Comparison of ENCODE assay signal across 6 cellular contexts in genomic region chr16:89421300-89421699, GRCh38.
DNase-seq lines count a peak whose midpoint lies in the region; ATAC-seq, FAIRE-seq and TF ChIP-seq lines count a peak whose summit lies in the region.
"Not testable (repeated sequence)": the region's sequence is repeated elsewhere in the genome, so short reads cannot be mapped to it uniquely, and the experiment has no call there.

No MANE protein-coding gene starts in this region.

- peaks cover 100% of the 10 kb centered on the region for H4K20me1 ChIP-seq in BLaER1
- H4K20me1 ChIP-seq in K562 (replicated peaks; ENCODE audit: control insufficient read depth, insufficient read depth, low read length): peaks cover 81% of the 10 kb centered on the region
- peaks cover 90% of the 10 kb centered on the region for H4K20me1 ChIP-seq in osteoblast (ENCODE audit: insufficient read depth, low read length)

- not testable (repeated sequence) for TF ChIP-seq EP300 in K562 (IDR thresholded peaks at IDR 0.05; ENCODE audit: low read length)

- H3K9me3 Mint-ChIP-seq in Calu3 (ENCODE audit: low read depth, unreplicated experiment); activated T-helper 17 cell treated with anti-CD3 and anti-CD28 coated beads, Interleukin-2, amount 50 U/mL, for 72 hours; stimulated activated effector memory CD8-positive, alpha-beta T cell treated with anti-CD3 and anti-CD28 coated beads, Interleukin-12 subunit alpha, Interleukin-12 subunit beta, amount 100 ng/mL, for 72 hours: not testable (repeated sequence)

- H3K27me3 Mint-ChIP-seq in Calu3 (ENCODE audit: unreplicated experiment); activated T-helper 17 cell treated with anti-CD3 and anti-CD28 coated beads, Interleukin-2, amount 50 U/mL, for 72 hours: not testable (repeated sequence)

- H3K4me3 Mint-ChIP-seq in Calu3 (ENCODE audit: low read depth, unreplicated experiment); activated T-helper 17 cell treated with anti-CD3 and anti-CD28 coated beads, Interleukin-2, amount 50 U/mL, for 72 hours: not testable (repeated sequence)
- H3K4me3 Mint-ChIP-seq in stimulated activated effector memory CD8-positive, alpha-beta T cell treated with anti-CD3 and anti-CD28 coated beads, Interleukin-12 subunit alpha, Interleukin-12 subunit beta, amount 100 ng/mL, for 72 hours: peak overlapping the region; percentile 56

- H3K27ac Mint-ChIP-seq in Calu3 (ENCODE audit: unreplicated experiment): peak overlapping the region; percentile 19
- peak overlapping the region; percentile 87 for H3K27ac Mint-ChIP-seq in activated T-helper 17 cell treated with anti-CD3 and anti-CD28 coated beads, Interleukin-2, amount 50 U/mL, for 72 hours
- not testable (repeated sequence) for H3K27ac Mint-ChIP-seq in stimulated activated effector memory CD8-positive, alpha-beta T cell treated with anti-CD3 and anti-CD28 coated beads, Interleukin-12 subunit alpha, Interleukin-12 subunit beta, amount 100 ng/mL, for 72 hours

- H3K9ac ChIP-seq in BLaER1; K562 (ENCODE audit: insufficient read depth in 1 of 2, low read depth in 2 of 2, low read length in 2 of 2): not testable (repeated sequence)

- BruUV-seq in Calu3 (replicated peaks; lab: Mats Ljungman, UMichigan); K562 (replicated peaks; lab: Mats Ljungman, UMichigan): not testable (repeated sequence)

- peaks cover 63% of the 10 kb centered on the region for H3K36me3 Mint-ChIP-seq in Calu3 (ENCODE audit: insufficient read depth, unreplicated experiment)
- H3K36me3 Mint-ChIP-seq in activated T-helper 17 cell treated with anti-CD3 and anti-CD28 coated beads, Interleukin-2, amount 50 U/mL, for 72 hours (ENCODE audit: low read depth): peaks cover 81% of the 10 kb centered on the region
- H3K36me3 Mint-ChIP-seq in stimulated activated effector memory CD8-positive, alpha-beta T cell treated with anti-CD3 and anti-CD28 coated beads, Interleukin-12 subunit alpha, Interleukin-12 subunit beta, amount 100 ng/mL, for 72 hours: peaks cover 88% of the 10 kb centered on the region

- not testable (repeated sequence) for H3K4me3 ChIP-seq in BLaER1; K562; osteoblast (ENCODE audit: insufficient read depth, low read length)

- intact Hi-C loops in Calu3 (cut with micrococcal nuclease; ENCODE audit: unreplicated experiment); K562 (cut with micrococcal nuclease): not testable (repeated sequence)

- peak overlapping the region; percentile 85; the same call in 1 of the 2 replicates for H3K4me2 ChIP-seq in BLaER1
- not testable (repeated sequence) for H3K4me2 ChIP-seq in K562 (ENCODE audit: insufficient read depth, low read length); osteoblast (ENCODE audit: insufficient read depth, low read length)

- not testable (repeated sequence) for H3K27ac ChIP-seq in BLaER1; K562 (ENCODE audit: extremely low read depth, low read depth, low read length)
- H3K27ac ChIP-seq in osteoblast (ENCODE audit: low read depth, low read length): peak overlapping the region; percentile 98

- H3K4me1 Mint-ChIP-seq in Calu3 (ENCODE audit: low read depth, unreplicated experiment): peaks cover 44% of the 10 kb centered on the region
- H3K4me1 Mint-ChIP-seq in activated T-helper 17 cell treated with anti-CD3 and anti-CD28 coated beads, Interleukin-2, amount 50 U/mL, for 72 hours: peaks cover 59% of the 10 kb centered on the region
- H3K4me1 Mint-ChIP-seq in stimulated activated effector memory CD8-positive, alpha-beta T cell treated with anti-CD3 and anti-CD28 coated beads, Interleukin-12 subunit alpha, Interleukin-12 subunit beta, amount 100 ng/mL, for 72 hours: peaks cover 78% of the 10 kb centered on the region

- not testable (repeated sequence) for H3K9me1 ChIP-seq in K562 (ENCODE audit: control insufficient read depth, insufficient read depth, low read length)

- not testable (repeated sequence) for H3K27me3 ChIP-seq in BLaER1; K562 (ENCODE audit: control insufficient read depth in 2 of 2, insufficient read depth in 2 of 2, low read length in 2 of 2); osteoblast (ENCODE audit: insufficient read depth, low read length)

- H3K9me3 ChIP-seq in BLaER1; K562 (replicated peaks; ENCODE audit: control insufficient read depth, insufficient read depth, low read depth, low read length); osteoblast (ENCODE audit: low read depth, low read length): not testable (repeated sequence)

- not testable (repeated sequence) for TF ChIP-seq RAD21 in K562 (CRISPR knock-in tag; conservative IDR thresholded peaks at IDR 0.05 in 1 of 2, IDR thresholded peaks at IDR 0.05 in 1 of 2)

- TF ChIP-seq POLR2A in K562 (conservative IDR thresholded peaks at IDR 0.05): not testable (repeated sequence)

- H3K4me1 ChIP-seq in BLaER1 (peaks cover 96% of the 10 kb centered on the region), K562 (replicated peaks in 1 of 2; ENCODE audit: control insufficient read depth in 2 of 2, insufficient read depth in 2 of 2, low read length in 2 of 2) (peaks cover 6 to 12% of the 10 kb centered on the region in 2 experiments; a peak in 3 of 5 replicates), osteoblast (ENCODE audit: insufficient read depth, low read length) (peaks cover 35% of the 10 kb centered on the region)

- CTCF ChIA-PET in Calu3 (lab: Charles Lee); K562 (lab: Yijun Ruan, JAX; ENCODE audit: low intra/inter-chr PET ratio): not testable (repeated sequence)

- H3K36me3 ChIP-seq in BLaER1: peaks cover 52% of the 10 kb centered on the region
- H3K36me3 ChIP-seq in K562 (ENCODE audit: control insufficient read depth, insufficient read depth, low read length): peaks cover 63% of the 10 kb centered on the region
- peaks cover 22% of the 10 kb centered on the region for H3K36me3 ChIP-seq in osteoblast (ENCODE audit: insufficient read depth, low read length)

- not testable (repeated sequence) for DNase-seq in Calu3; K562 (ENCODE audit: extremely low read depth in 1 of 4, low spot score in 3 of 4); osteoblast (ENCODE audit: insufficient read length, low spot score, missing footprints); stimulated activated effector memory CD8-positive, alpha-beta T cell treated with anti-CD3 and anti-CD28 coated beads, Interleukin-12 subunit alpha, Interleukin-12 subunit beta, amount 100 ng/mL, for 72 hours (ENCODE audit: low spot score in 2 of 2)

- H2AFZ ChIP-seq in K562 (ENCODE audit: low read depth, low read length); osteoblast (ENCODE audit: low read length): not testable (repeated sequence)

- no CpG with 5 or more reads among the region's 23 CpGs for WGBS in K562 (ENCODE audit: insufficient coverage, low coverage, missing lambda C conversion rate)

- TF ChIP-seq CTCF in Calu3 (IDR thresholded peaks at IDR 0.05; ENCODE audit: unreplicated experiment); K562 (IDR thresholded peaks at IDR 0.05 in 2 of 3, conservative IDR thresholded peaks at IDR 0.05 in 1 of 3; ENCODE audit: insufficient read depth in 2 of 3, low read depth in 1 of 3, low read length in 3 of 3); osteoblast (IDR thresholded peaks at IDR 0.05; ENCODE audit: extremely low read depth, low read depth, low read length): not testable (repeated sequence)

- not testable (repeated sequence) for FAIRE-seq in K562 (lab: Jason Lieb, UNC)

- in situ Hi-C loops in K562 (cut with MboI): not testable (repeated sequence)

- H3K79me2 ChIP-seq in K562 (ENCODE audit: control insufficient read depth, insufficient read depth, low read length): peaks cover 95% of the 10 kb centered on the region
- peaks cover 98% of the 10 kb centered on the region for H3K79me2 ChIP-seq in osteoblast (ENCODE audit: insufficient read depth, low read length)

- not testable (repeated sequence) for ATAC-seq in activated T-helper 17 cell treated with anti-CD3 and anti-CD28 coated beads, Interleukin-2, amount 50 U/mL, for 72 hours (replicated peaks); K562; stimulated activated effector memory CD8-positive, alpha-beta T cell treated with anti-CD3 and anti-CD28 coated beads, Interleukin-12 subunit alpha, Interleukin-12 subunit beta, amount 100 ng/mL, for 72 hours

- POLR2A ChIA-PET in K562 (lab: Yijun Ruan, JAX): interaction anchor here (1.1 to 2.7 kb wide), 2 partner anchors 11 to 44 kb away, joined by 3 to 12 read pairs; no protein-coding TSS in a partner anchor

TF ChIP-seq in K562, 482 proteins besides CTCF, POLR2A, EP300 and RAD21:
- peak; percentile 53 for TF ChIP-seq POLR2G (IDR thresholded peaks at IDR 0.05; ENCODE audit: low read depth, low read length)
- peak; percentile 83 for TF ChIP-seq RBM22 (IDR thresholded peaks at IDR 0.05; ENCODE audit: low read depth, low read length, poor library complexity, severe bottlenecking)
